In genomic region chr4:66273110-66273509, GRCh38 we compare ENCODE assay signal across 13 cellular contexts.
"Had no signal": no experiment of that assay in that cellular context is flagged by ENCODE, and none has a peak within 500 bp of the region (broad histone marks: within the 10 kb centered on the region; RNA-seq: fewer than 3 reads in every experiment).

No MANE protein-coding gene starts in this region.

- H3K27ac ChIP-seq: gastroesophageal sphincter, heart right ventricle, lower lobe of right lung, suprapubic skin, upper lobe of left lung had no signal

- DNase-seq: activated CD4-positive, alpha-beta memory T cell treated with anti-CD3 and anti-CD28 coated beads, Interleukin-2, amount 10 ng/mL, durations not matched to agents 7 days and 5 days; activated CD4-positive, alpha-beta T cell treated with anti-CD3 and anti-CD28 coated beads for 4 hours; activated effector memory CD4-positive, alpha-beta T cell treated with Interleukin-2 at 50 U/mL for 16 hours; activated naive CD4-positive, alpha-beta T cell treated with anti-CD3 and anti-CD28 coated beads, Interleukin-2, amount 50 U/mL, for 16 hours; activated T-cell treated with anti-CD3 and anti-CD28 coated beads, Interleukin-2, amount 50 U/mL, for 4 hours; erythroblast; heart right ventricle; left cardiac atrium; lower lobe of right lung; nephron progenitor cell; upper lobe of left lung had no signal

- H3K9me3 ChIP-seq: lower lobe of right lung, upper lobe of left lung had no signal

- H3K4me3 ChIP-seq: gastroesophageal sphincter, heart right ventricle, lower lobe of right lung, suprapubic skin, upper lobe of left lung had no signal

- H3K27me3 ChIP-seq: gastroesophageal sphincter, heart right ventricle, suprapubic skin, upper lobe of left lung had no signal

- H3K4me1 ChIP-seq: gastroesophageal sphincter, heart right ventricle, lower lobe of right lung, suprapubic skin had no signal

- H3K36me3 ChIP-seq: gastroesophageal sphincter, heart right ventricle, lower lobe of right lung, suprapubic skin, upper lobe of left lung had no signal
